In genomic region chr17:7081341-7082062, GRCh38 we compare ENCODE assay signal across 13 cellular contexts. TPM values are rescaled to one million over a fixed set of nuclear protein-coding genes. Genes with fewer than 3 reads are reported as not detected.
A peak's percentile ranks its signal among the peaks of the same experiment; 100 is the strongest.
DNase-seq lines count a peak whose midpoint lies in the region; ATAC-seq lines count a peak whose summit lies in the region.
"Had no signal": no experiment of that assay in that cellular context is flagged by ENCODE, and none has a peak within 500 bp of the region (broad histone marks: within the 10 kb centered on the region; RNA-seq: fewer than 3 reads in every experiment).

No MANE protein-coding gene starts in this region.

- peak overlapping the region; percentile 1 for H3K4me3 Mint-ChIP-seq in T-helper 1 cell treated with Interleukin-12 subunit alpha and Interleukin-12 subunit beta and Interleukin-4 antibody, amounts not matched to agents 30 μg/mL and 1 μg/mL, for 36 hours
- H3K4me3 Mint-ChIP-seq in stimulated activated naive CD8-positive, alpha-beta T cell treated with anti-CD3 and anti-CD28 coated beads, Interleukin-15, amount 100 ng/mL, for 72 hours = no peak overlapping the region
- H3K4me3 Mint-ChIP-seq: HFFc6 had no signal

- no peak overlapping the region for H3K27ac Mint-ChIP-seq in T-helper 1 cell treated with Interleukin-12 subunit alpha and Interleukin-12 subunit beta and Interleukin-4 antibody, amounts not matched to agents 30 μg/mL and 1 μg/mL, for 36 hours
- peak overlapping the region in 1 of 2 donors; percentile 21 for H3K27ac Mint-ChIP-seq in stimulated activated naive CD8-positive, alpha-beta T cell treated with anti-CD3 and anti-CD28 coated beads, Interleukin-15, amount 100 ng/mL, for 72 hours
- H3K27ac Mint-ChIP-seq: HFFc6 had no signal

- no peaks in the 10 kb centered on the region for H3K9me3 Mint-ChIP-seq in T-helper 1 cell treated with Interleukin-12 subunit alpha and Interleukin-12 subunit beta and Interleukin-4 antibody, amounts not matched to agents 30 μg/mL and 1 μg/mL, for 36 hours
- no peaks in the 10 kb centered on the region for H3K9me3 Mint-ChIP-seq in stimulated activated naive CD8-positive, alpha-beta T cell treated with anti-CD3 and anti-CD28 coated beads, Interleukin-15, amount 100 ng/mL, for 72 hours
- H3K9me3 Mint-ChIP-seq: HFFc6 had no signal

- DNase-seq in stimulated activated CD4-positive, alpha-beta T cell treated with anti-CD3 and anti-CD28 coated beads, Interleukin-4, amount 100 ng/mL, for 24 hours = peak; percentile 6
- DNase-seq in stimulated activated CD4-positive, alpha-beta T cell treated with anti-CD3 and anti-CD28 coated beads, Interleukin-15, amount 100 ng/mL, for 24 hours = no peak
- DNase-seq in stimulated activated naive CD8-positive, alpha-beta T cell treated with anti-CD3 and anti-CD28 coated beads, Interleukin-15, amount 100 ng/mL, for 72 hours = peak in 1 of 2 donors; percentile 39
- DNase-seq in NCI-H1930 (lab: John Stamatoyannopoulos, UW) (no peak), NAMALWA (ENCODE audit: low spot score) (no peak), NCI-H524 treated with DMSO at 0.1 percent for 48 hours (lab: John Stamatoyannopoulos, UW) (no peak)
- DNase-seq: Caco-2, HFFc6, NCI-H2107, PC-3 had no signal

- H3K4me1 Mint-ChIP-seq in T-helper 1 cell treated with Interleukin-12 subunit alpha and Interleukin-12 subunit beta and Interleukin-4 antibody, amounts not matched to agents 30 μg/mL and 1 μg/mL, for 36 hours (ENCODE audit: low read depth) = peaks cover 23% of the 10 kb centered on the region
- peaks cover 23% of the 10 kb centered on the region for H3K4me1 Mint-ChIP-seq in stimulated activated naive CD8-positive, alpha-beta T cell treated with anti-CD3 and anti-CD28 coated beads, Interleukin-15, amount 100 ng/mL, for 72 hours

- peak; percentile 37 for ATAC-seq in esophagus mucosa
- peak; percentile 94 for ATAC-seq in stimulated activated naive CD8-positive, alpha-beta T cell treated with anti-CD3 and anti-CD28 coated beads, Interleukin-15, amount 100 ng/mL, for 72 hours
- ATAC-seq: K562, PC-3 had no signal

- H3K27me3 Mint-ChIP-seq in T-helper 1 cell treated with Interleukin-12 subunit alpha and Interleukin-12 subunit beta and Interleukin-4 antibody, amounts not matched to agents 30 μg/mL and 1 μg/mL, for 36 hours (ENCODE audit: low read depth) = peaks cover 19% of the 10 kb centered on the region
- peaks cover 29% of the 10 kb centered on the region for H3K27me3 Mint-ChIP-seq in stimulated activated naive CD8-positive, alpha-beta T cell treated with anti-CD3 and anti-CD28 coated beads, Interleukin-15, amount 100 ng/mL, for 72 hours

- H3K36me3 Mint-ChIP-seq in T-helper 1 cell treated with Interleukin-12 subunit alpha and Interleukin-12 subunit beta and Interleukin-4 antibody, amounts not matched to agents 30 μg/mL and 1 μg/mL, for 36 hours (ENCODE audit: low read depth) = no peaks in the 10 kb centered on the region

RNA-seq across cellular contexts. Expression of gene CLEC10A, which starts 1.5 kb away (rescaled TPM):
- total RNA-seq in esophagus mucosa = 0.92 TPM
- total RNA-seq: Caco-2, HFFc6, PC-3 had no signal

RNA-seq across cellular contexts. Expression of gene ASGR2, which starts 33.1 kb away (rescaled TPM):
- 0.24 TPM for total RNA-seq in esophagus mucosa
- total RNA-seq: HFFc6, K562, PC-3 had no signal

RNA-seq across cellular contexts. Expression of gene SLC16A11, which starts 37.6 kb away (rescaled TPM):
- total RNA-seq in esophagus mucosa = 0.60 TPM
- total RNA-seq: HFFc6, K562, PC-3 had no signal

RNA-seq across cellular contexts. Expression of gene SLC16A13, which starts 45.7 kb away (rescaled TPM):
- 11.8 TPM for total RNA-seq in esophagus mucosa

RNA-seq across cellular contexts. Expression of gene BCL6B, which starts 58.7 kb away (rescaled TPM):
- 3.7 TPM for total RNA-seq in esophagus mucosa
- total RNA-seq: Caco-2, HFFc6, PC-3 had no signal
